In the genomic region with DNA sequence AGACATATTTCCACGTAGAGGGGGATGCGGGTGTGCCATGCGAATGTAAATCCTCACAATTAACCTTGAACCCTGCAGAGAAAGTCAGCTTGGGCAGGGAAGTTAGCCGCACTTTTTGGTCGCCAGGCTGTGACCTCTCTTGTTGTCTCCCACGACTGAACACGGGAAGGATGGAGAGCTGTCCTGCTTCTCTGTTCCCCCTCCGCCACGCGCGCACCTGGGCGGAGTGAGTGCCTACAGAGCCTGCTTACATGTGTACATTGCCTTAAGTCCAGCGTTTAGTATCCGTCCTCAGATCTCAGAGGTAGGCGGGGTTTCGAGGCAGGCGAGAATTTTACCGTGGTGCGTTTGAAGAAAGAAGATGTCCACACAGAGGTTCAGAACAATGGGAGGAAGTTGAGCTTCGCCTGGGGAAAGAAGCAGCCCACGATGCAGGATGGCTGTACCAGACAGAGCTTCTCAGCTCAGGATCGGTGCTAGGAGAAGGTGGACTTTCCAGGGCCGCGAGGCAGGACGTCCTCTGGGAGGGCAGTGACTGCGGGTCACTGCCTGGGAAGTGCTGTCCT, we compare ENCODE assay signal across 8 cellular contexts. TPM values are rescaled to one million over a fixed set of nuclear protein-coding genes. Genes with fewer than 3 reads are reported as not detected.
DNase-seq lines count a peak whose midpoint lies in the region; ATAC-seq and TF ChIP-seq lines count a peak whose summit lies in the region.

No MANE protein-coding gene starts in this region.

- TF ChIP-seq POLR2A in GM18505 (IDR thresholded peaks at IDR 0.05; ENCODE audit: borderline replicate concordance, extremely low read depth, insufficient read depth, insufficient read length) = no peak

- H3K36me3 ChIP-seq in OCI-LY3 (replicated peaks; ENCODE audit: low read depth, low read length) (no peaks in the 10 kb centered on the region), adipocyte (ENCODE audit: control insufficient read depth, insufficient read depth, low read length, severe bottlenecking) (no peaks in the 10 kb centered on the region), heart right ventricle (no peaks in the 10 kb centered on the region)

- H3K27me3 ChIP-seq in OCI-LY3 (ENCODE audit: low read depth, low read length) (no peaks in the 10 kb centered on the region), adipocyte (replicated peaks; ENCODE audit: control insufficient read depth, insufficient read depth, low read length) (no peaks in the 10 kb centered on the region), heart right ventricle (no peaks in the 10 kb centered on the region)

- H3K9ac ChIP-seq in OCI-LY3 (ENCODE audit: low read length) (peak overlapping the region; percentile 52), adipocyte (ENCODE audit: low read length) (peak overlapping the region; percentile 87)

- no peak overlapping the region for H3K27ac ChIP-seq in OCI-LY3 (ENCODE audit: low read length)
- H3K27ac ChIP-seq in heart right ventricle = peak overlapping the region; percentile 2 to 96 (median 91)

- H3K79me2 ChIP-seq in OCI-LY3 (ENCODE audit: low read length) = peaks cover 28% of the 10 kb centered on the region

- no peaks in the 10 kb centered on the region for H3K9me3 ChIP-seq in OCI-LY3 (ENCODE audit: insufficient read depth, low read length)
- no peaks in the 10 kb centered on the region for H3K9me3 ChIP-seq in adipocyte (ENCODE audit: control insufficient read depth, low read length)
- H3K9me3 ChIP-seq in heart right ventricle = no peaks in the 10 kb centered on the region

- H3K4me3 ChIP-seq in OCI-LY3 (ENCODE audit: low read length) (peak overlapping the region; percentile 99), adipocyte (ENCODE audit: low read length) (peak overlapping the region; percentile 92), heart right ventricle (peak overlapping the region; percentile 51 to 94 (median 83))

- H3K4me1 ChIP-seq in OCI-LY3 (ENCODE audit: low read length) (peaks cover 34% of the 10 kb centered on the region), adipocyte (ENCODE audit: control insufficient read depth, insufficient read depth, low read length) (peaks cover 40% of the 10 kb centered on the region), heart right ventricle (peaks cover 0 to 45% (median 39%) of the 10 kb centered on the region in 9 donors)

- H4K20me1 ChIP-seq in OCI-LY3 (ENCODE audit: insufficient read depth, low read length) = no peaks in the 10 kb centered on the region

- peak overlapping the region; percentile 86 for H2AFZ ChIP-seq in OCI-LY3 (ENCODE audit: low read depth, low read length)

- ATAC-seq in GM18505 (IDR thresholded peaks at IDR 0.05; ENCODE audit: unreplicated experiment) = peak; percentile 4
- ATAC-seq in HG03095 (IDR thresholded peaks at IDR 0.05; ENCODE audit: unreplicated experiment) = peak; percentile 5
- peak; percentile 20 to 64 (median 43) for ATAC-seq in heart right ventricle

- WGBS in heart right ventricle, 2 donors = 1% methylated on average over 26 of the region's 26 CpGs

- intact Hi-C loops in heart right ventricle (cut with DNase I) = no loop called here
- intact Hi-C loops in posterior cingulate gyrus (cut with DNase I) = no loop called here

- DNase-seq in AG08395 (ENCODE audit: low spot score) = peak; percentile 30
- peak; percentile 60 for DNase-seq in adipocyte (ENCODE audit: low read depth)
- peak; percentile 27 to 34 for DNase-seq in heart right ventricle
- DNase-seq in posterior cingulate gyrus = peak in 7 of 10 donors; percentile 22 to 88 (median 36)
- no peak for DNase-seq in OCI-M2 (lab: John Stamatoyannopoulos, UW; ENCODE audit: unreplicated experiment)

- no peak for TF ChIP-seq CTCF in OCI-LY3 (IDR thresholded peaks at IDR 0.05; ENCODE audit: low read depth, low read length)
- no peak for TF ChIP-seq CTCF in heart right ventricle (IDR thresholded peaks at IDR 0.05)

- H3K4me2 ChIP-seq in OCI-LY3 (ENCODE audit: low read length) = peak overlapping the region; percentile 95

RNA-seq across cellular contexts. Expression of a gene that starts 0.5 kb away (rescaled TPM):
- 10 to 100 TPM; 12.8 to 32.4 (median 22.6) TPM for total RNA-seq in heart right ventricle
- 1 to 10 TPM; 1.9 to 4.8 TPM for polyA plus RNA-seq in heart right ventricle
